1 cellular context compared by ENCODE assay signal in the genomic region with DNA sequence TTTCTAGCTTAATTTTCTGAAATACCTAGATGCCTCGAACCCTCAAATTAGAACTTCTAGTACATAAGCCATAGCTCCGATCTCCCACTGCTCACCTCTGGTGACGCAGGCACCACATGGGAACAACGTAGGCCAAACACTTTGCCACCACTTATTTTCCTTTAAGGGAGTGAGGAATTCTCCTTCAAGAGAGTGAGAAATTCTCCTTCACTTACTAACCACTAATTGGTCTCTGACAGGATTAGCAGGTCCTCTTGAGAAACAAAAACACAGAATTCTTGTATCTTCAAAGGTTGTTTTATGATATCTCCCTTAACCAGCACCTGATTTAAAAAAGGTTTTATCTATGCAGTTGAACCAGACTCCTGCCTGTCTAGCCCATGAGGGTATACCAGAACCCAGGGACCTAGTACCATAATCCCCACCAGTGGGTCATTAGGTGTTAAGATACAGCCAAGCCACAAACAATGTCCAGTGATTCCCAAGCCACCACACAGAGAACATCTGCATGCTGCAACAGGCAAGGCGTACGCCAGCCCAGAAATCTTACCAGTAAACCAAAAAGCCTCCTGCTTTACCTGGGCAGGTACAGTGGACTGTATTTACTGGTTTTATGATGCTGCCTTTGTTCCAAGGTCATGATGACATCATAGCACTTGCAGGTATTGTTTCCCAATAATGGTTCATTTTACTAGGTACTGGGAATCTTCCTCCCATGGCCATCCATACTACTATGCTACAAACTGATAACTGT.
TF ChIP-seq lines count a peak whose summit lies in the region.

No MANE protein-coding gene starts in this region.

TF ChIP-seq in HCT116, 20 proteins besides CTCF, POLR2A, EP300 and RAD21:
- TF ChIP-seq, protein P1, sequence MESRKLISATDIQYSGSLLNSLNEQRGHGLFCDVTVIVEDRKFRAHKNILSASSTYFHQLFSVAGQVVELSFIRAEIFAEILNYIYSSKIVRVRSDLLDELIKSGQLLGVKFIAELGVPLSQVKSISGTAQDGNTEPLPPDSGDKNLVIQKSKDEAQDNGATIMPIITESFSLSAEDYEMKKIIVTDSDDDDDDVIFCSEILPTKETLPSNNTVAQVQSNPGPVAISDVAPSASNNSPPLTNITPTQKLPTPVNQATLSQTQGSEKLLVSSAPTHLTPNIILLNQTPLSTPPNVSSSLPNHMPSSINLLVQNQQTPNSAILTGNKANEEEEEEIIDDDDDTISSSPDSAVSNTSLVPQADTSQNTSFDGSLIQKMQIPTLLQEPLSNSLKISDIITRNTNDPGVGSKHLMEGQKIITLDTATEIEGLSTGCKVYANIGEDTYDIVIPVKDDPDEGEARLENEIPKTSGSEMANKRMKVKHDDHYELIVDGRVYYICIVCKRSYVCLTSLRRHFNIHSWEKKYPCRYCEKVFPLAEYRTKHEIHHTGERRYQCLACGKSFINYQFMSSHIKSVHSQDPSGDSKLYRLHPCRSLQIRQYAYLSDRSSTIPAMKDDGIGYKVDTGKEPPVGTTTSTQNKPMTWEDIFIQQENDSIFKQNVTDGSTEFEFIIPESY (IDR thresholded peaks at IDR 0.05; ENCODE audit: extremely low read depth, insufficient replicate concordance, low read length): no peak
- no peak for TF ChIP-seq POLR2AphosphoS5 (IDR thresholded peaks at IDR 0.05; ENCODE audit: low read depth, low read length)
- no peak for TF ChIP-seq TCF7L2 (IDR thresholded peaks at IDR 0.05; ENCODE audit: borderline replicate concordance, extremely low read depth, insufficient read depth, insufficient read length)
- no peak for TF ChIP-seq SRF (IDR thresholded peaks at IDR 0.05; ENCODE audit: low read depth)
- TF ChIP-seq CBX3 (IDR thresholded peaks at IDR 0.05; ENCODE audit: low read depth): no peak
- no peak for TF ChIP-seq SP1 (IDR thresholded peaks at IDR 0.05; ENCODE audit: low read depth)
- no peak for TF ChIP-seq JUND (IDR thresholded peaks at IDR 0.05)
- no peak for TF ChIP-seq EGR1 (IDR thresholded peaks at IDR 0.05; ENCODE audit: low read depth)
- no peak for TF ChIP-seq SIN3A (IDR thresholded peaks at IDR 0.05; ENCODE audit: low read depth)
- TF ChIP-seq YY1 (IDR thresholded peaks at IDR 0.05; ENCODE audit: extremely low read depth, insufficient replicate concordance, low read depth, low read length): no peak
- TF ChIP-seq, protein P2, sequence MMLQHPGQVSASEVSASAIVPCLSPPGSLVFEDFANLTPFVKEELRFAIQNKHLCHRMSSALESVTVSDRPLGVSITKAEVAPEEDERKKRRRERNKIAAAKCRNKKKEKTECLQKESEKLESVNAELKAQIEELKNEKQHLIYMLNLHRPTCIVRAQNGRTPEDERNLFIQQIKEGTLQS (IDR thresholded peaks at IDR 0.05): no peak
- no peak for TF ChIP-seq ZNF274 (IDR thresholded peaks at IDR 0.05; ENCODE audit: low read depth, low read length)
- TF ChIP-seq CEBPB (IDR thresholded peaks at IDR 0.05; ENCODE audit: low read depth): no peak
- no peak for TF ChIP-seq ELF1 (IDR thresholded peaks at IDR 0.05; ENCODE audit: borderline replicate concordance, low read depth)
